24 cellular contexts compared by ENCODE assay signal in the genomic region with DNA sequence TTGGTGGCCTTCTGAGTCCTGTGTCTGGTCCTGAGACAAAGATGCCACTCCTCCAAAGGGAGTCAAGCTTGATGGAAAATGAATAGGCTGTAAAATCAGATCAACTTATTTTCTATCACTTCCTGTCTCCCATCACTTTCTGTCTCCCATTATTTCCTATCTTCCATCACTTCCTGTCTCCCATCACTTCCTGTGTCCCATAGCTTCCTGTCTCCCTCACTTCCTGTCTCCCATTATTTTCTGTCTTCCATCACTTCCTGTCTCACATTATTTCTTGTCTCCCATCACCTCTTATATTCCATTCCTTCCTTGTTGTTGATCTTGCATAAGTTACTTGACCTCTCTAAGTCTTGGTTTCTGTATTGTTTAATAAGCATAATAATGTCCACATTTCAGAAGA.
"Had no signal": no experiment of that assay in that cellular context is flagged by ENCODE, and none has a peak within 500 bp of the region (broad histone marks: within the 10 kb centered on the region; RNA-seq: fewer than 3 reads in every experiment).

No MANE protein-coding gene starts in this region.

- H3K36me3 ChIP-seq: heart left ventricle, spleen, tibial artery, upper lobe of left lung, uterus had no signal

- H3K27ac ChIP-seq: heart left ventricle, psoas muscle, spleen, tibial artery, upper lobe of left lung, uterus had no signal

- H3K4me3 ChIP-seq: heart left ventricle, lung, psoas muscle, spleen, tibial artery, upper lobe of left lung, uterus had no signal

- H3K4me3 Mint-ChIP-seq: naive B cell; nephron; stimulated activated memory B cell treated with anti-CD40 and anti-IgM and Interleukin-4, amounts not matched to agents 10 μg/mL and 1 μg/mL and 100 μg/mL, for 72 hours; stimulated activated naive CD8-positive, alpha-beta T cell treated with anti-CD3 and anti-CD28 coated beads, Interleukin-15, Interleukin-2, amounts not matched to agents 100 ng/mL and 50 ng/mL, for 24 hours had no signal

- FAIRE-seq: endometrium, frontal cortex had no signal

- H3K4me1 ChIP-seq: heart left ventricle, psoas muscle, spleen, tibial artery, upper lobe of left lung, uterus had no signal

- H3K27me3 Mint-ChIP-seq: stimulated activated memory B cell treated with anti-CD40 and anti-IgM and Interleukin-4, amounts not matched to agents 10 μg/mL and 1 μg/mL and 100 μg/mL, for 72 hours; stimulated activated naive CD8-positive, alpha-beta T cell treated with anti-CD3 and anti-CD28 coated beads, Interleukin-15, Interleukin-2, amounts not matched to agents 100 ng/mL and 50 ng/mL, for 24 hours had no signal

- H3K4me1 Mint-ChIP-seq: naive B cell; nephron; stimulated activated memory B cell treated with anti-CD40 and anti-IgM and Interleukin-4, amounts not matched to agents 10 μg/mL and 1 μg/mL and 100 μg/mL, for 72 hours had no signal

- H3K9me3 ChIP-seq: psoas muscle, tibial artery, upper lobe of left lung, uterus had no signal

- DNase-seq: effector memory CD4-positive, alpha-beta T cell; heart left ventricle; hippocampal formation; left colon; left ventricle myocardium superior; mesenchymal stem cell; naive B cell; psoas muscle; retina; spleen; stimulated activated CD4-positive, alpha-beta T cell treated with anti-CD3 and anti-CD28 coated beads, Interleukin-15, amount 100 ng/mL, for 24 hours; stimulated activated CD4-positive, alpha-beta T cell treated with anti-CD3 and anti-CD28 coated beads, Interleukin-1b, Interleukin-23, amount 100 ng/mL, for 48 hours; stimulated activated CD4-positive, alpha-beta T cell treated with anti-CD3 and anti-CD28 coated beads, Interleukin-4, amount 100 ng/mL, for 24 hours; tibial artery; upper lobe of left lung; uterus had no signal

- ATAC-seq: esophagus mucosa; heart left ventricle; left colon; left ventricle myocardium superior; psoas muscle; sciatic nerve; stimulated activated memory B cell treated with anti-CD40 and anti-IgM and Interleukin-4, amounts not matched to agents 10 μg/mL and 1 μg/mL and 100 μg/mL, for 72 hours had no signal

- H3K27ac Mint-ChIP-seq: naive B cell; nephron; stimulated activated memory B cell treated with anti-CD40 and anti-IgM and Interleukin-4, amounts not matched to agents 10 μg/mL and 1 μg/mL and 100 μg/mL, for 72 hours; stimulated activated naive CD8-positive, alpha-beta T cell treated with anti-CD3 and anti-CD28 coated beads, Interleukin-15, Interleukin-2, amounts not matched to agents 100 ng/mL and 50 ng/mL, for 24 hours had no signal

- H3K27me3 ChIP-seq: spleen, tibial artery, upper lobe of left lung, uterus had no signal

- H3K36me3 Mint-ChIP-seq: naive B cell; stimulated activated memory B cell treated with anti-CD40 and anti-IgM and Interleukin-4, amounts not matched to agents 10 μg/mL and 1 μg/mL and 100 μg/mL, for 72 hours had no signal
